12 cellular contexts compared by ENCODE assay signal in genomic region chr13:82766732-82767321, GRCh38.
"Had no signal": no experiment of that assay in that cellular context is flagged by ENCODE, and none has a peak within 500 bp of the region (broad histone marks: within the 10 kb centered on the region; RNA-seq: fewer than 3 reads in every experiment).

No MANE protein-coding gene starts in this region.

- H3K4me3 ChIP-seq: ascending aorta, dorsolateral prefrontal cortex, skin epidermis, tibial artery, uterus had no signal

- H3K4me1 Mint-ChIP-seq: activated naive CD8-positive, alpha-beta T cell treated with anti-CD3 and anti-CD28 coated beads, Interleukin-2, amount 50 U/mL, for 24 hours had no signal

- H3K4me1 ChIP-seq: ascending aorta, tibial artery, uterus had no signal

- H3K27ac Mint-ChIP-seq: activated naive CD8-positive, alpha-beta T cell treated with anti-CD3 and anti-CD28 coated beads, Interleukin-2, amount 50 U/mL, for 24 hours had no signal

- H3K4me3 Mint-ChIP-seq: activated naive CD8-positive, alpha-beta T cell treated with anti-CD3 and anti-CD28 coated beads, Interleukin-2, amount 50 U/mL, for 24 hours; neural crest cell had no signal

- ATAC-seq: activated CD4-positive, CD25-positive, alpha-beta regulatory T cell treated with anti-CD3 and anti-CD28 coated beads, Interleukin-2, amount 50 U/mL, for 24 hours; activated naive CD8-positive, alpha-beta T cell treated with anti-CD3 and anti-CD28 coated beads, Interleukin-2, amount 50 U/mL, for 24 hours had no signal

- DNase-seq: activated CD4-positive, alpha-beta T cell treated with anti-CD3 and anti-CD28 coated beads, Interleukin-2, amount 50 U/mL, for 4 hours; activated naive CD4-positive, alpha-beta T cell treated with Interleukin-2 at 50 U/mL for 16 hours; activated naive CD8-positive, alpha-beta T cell treated with anti-CD3 and anti-CD28 coated beads, Interleukin-2, amount 50 U/mL, for 24 hours; dorsolateral prefrontal cortex; hypothalamus; stimulated activated CD4-positive, alpha-beta T cell treated with anti-CD3 and anti-CD28 coated beads, Interleukin-4, amount 100 ng/mL, for 4 hours; tibial artery; uterus had no signal

- H3K36me3 ChIP-seq: ascending aorta, tibial artery, uterus had no signal

- H3K27ac ChIP-seq: ascending aorta, dorsolateral prefrontal cortex, skin epidermis, tibial artery, uterus had no signal

- H3K27me3 Mint-ChIP-seq: activated naive CD8-positive, alpha-beta T cell treated with anti-CD3 and anti-CD28 coated beads, Interleukin-2, amount 50 U/mL, for 24 hours had no signal

- H3K9me3 ChIP-seq: uterus had no signal

- H3K27me3 ChIP-seq: ascending aorta, dorsolateral prefrontal cortex, tibial artery, uterus had no signal
